ENCODE assay signal across 14 cellular contexts in genomic region chr6:126337323-126337722, GRCh38. TPM values are rescaled to one million over a fixed set of nuclear protein-coding genes. Genes with fewer than 3 reads are reported as not detected.
DNase-seq lines count a peak whose midpoint lies in the region; ATAC-seq, FAIRE-seq and TF ChIP-seq lines count a peak whose summit lies in the region.
"Had no signal": no experiment of that assay in that cellular context is flagged by ENCODE, and none has a peak within 500 bp of the region (broad histone marks: within the 10 kb centered on the region; RNA-seq: fewer than 3 reads in every experiment).

No MANE protein-coding gene starts in this region.

- CTCF ChIA-PET in A549 (lab: Yijun Ruan, JAX) (no interaction called here), IMR-90 (lab: Yijun Ruan, JAX) (no interaction called here), mammary epithelial cell (lab: Charles Lee; ENCODE audit: low non-redundant PET) (no interaction called here)

- H3K56ac ChIP-seq in IMR-90 (ENCODE audit: extremely low read depth, insufficient read depth, low read length): no peak overlapping the region

- H3K9me1 ChIP-seq in IMR-90 (ENCODE audit: insufficient read depth, low read length): no peaks in the 10 kb centered on the region

- peaks cover 11 to 13% of the 10 kb centered on the region in 2 experiments for H3K79me1 ChIP-seq in IMR-90 (ENCODE audit: low read depth in 1 of 2, low read length in 2 of 2)

- H2AFZ ChIP-seq in IMR-90 (replicated peaks; ENCODE audit: low read length, poor library complexity) (no peak overlapping the region), mammary epithelial cell (ENCODE audit: low read depth, low read length) (peak overlapping the region; percentile 0)

- no peak for FAIRE-seq in A549 (lab: Jason Lieb, UNC)
- FAIRE-seq: A204.1 had no signal

- H3K4me1 ChIP-seq in A549 (peaks cover 7% of the 10 kb centered on the region; the same call in 1 of the 3 replicates), IMR-90 (ENCODE audit: control insufficient read depth, insufficient read depth, low read length) (no peaks in the 10 kb centered on the region), mammary epithelial cell (ENCODE audit: insufficient read depth, low read length) (peaks cover 10% of the 10 kb centered on the region), right lobe of liver (peaks cover 0 to 18% (median 4%) of the 10 kb centered on the region in 4 donors)

- intact Hi-C loops in IMR-90 (cut with micrococcal nuclease) (loop anchor here (5.0 kb wide), 1 partner anchor 305 kb away; no protein-coding TSS in a partner anchor), mammary epithelial cell (cut with micrococcal nuclease) (no loop called here), right lobe of liver (cut with DNase I) (no loop called here)

- ATAC-seq in A549 (no peak), IMR-90 (ENCODE audit: low read depth) (peak; percentile 13; the same call in 1 of the 2 replicates), right lobe of liver (peak; percentile 77 to 84 (median 82))
- no peak for ATAC-seq in activated CD4-positive, CD25-positive, alpha-beta regulatory T cell treated with anti-CD3 and anti-CD28 coated beads, Interleukin-2, amount 50 U/mL, for 24 hours

- no peak overlapping the region for H2AK5ac ChIP-seq in IMR-90 (ENCODE audit: low read depth, low read length)

- H3K27ac ChIP-seq in A549 (no peak overlapping the region), IMR-90 (ENCODE audit: insufficient read depth, low read length) (no peak overlapping the region), mammary epithelial cell (ENCODE audit: insufficient read depth, low read depth, low read length) (no peak overlapping the region), right lobe of liver (peak overlapping the region; percentile 26 to 61 (median 50))
- H3K27ac ChIP-seq: SJCRH30 had no signal

- in situ Hi-C loops in IMR-90 (cut with MboI; ENCODE audit: low sequenced_read_pairs) (loop anchor here (25.0 kb wide), 1 partner anchor 300 kb away; no protein-coding TSS in a partner anchor), mammary epithelial cell (cut with MboI; ENCODE audit: low sequenced_read_pairs in 2 of 2) (loop anchor here in 1 of 2 donors (25.0 kb wide), 1 partner anchor 300 kb away; no protein-coding TSS in a partner anchor)

- no peak overlapping the region for H4K91ac ChIP-seq in IMR-90 (ENCODE audit: insufficient read depth, low read depth, low read length)

- dilution Hi-C loops in IMR-90 (cut with HindIII; ENCODE audit: low sequenced_read_pairs, unreplicated experiment) (no loop called here), mammary epithelial cell (cut with HindIII; ENCODE audit: low sequenced_read_pairs) (no loop called here)

- no peak for TF ChIP-seq EP300 in A549 (IDR thresholded peaks at IDR 0.05)

- H3K4me2 ChIP-seq in A549 (no peak overlapping the region), IMR-90 (ENCODE audit: low read depth, low read length) (no peak overlapping the region), mammary epithelial cell (ENCODE audit: insufficient read depth, low read depth, low read length) (no peak overlapping the region)

- POLR2A ChIA-PET in A549 (lab: Yijun Ruan, JAX) (no interaction called here), IMR-90 (lab: Charles Lee; ENCODE audit: unreplicated experiment) (no interaction called here)

- H3K36me3 ChIP-seq in IMR-90 (ENCODE audit: control insufficient read depth, insufficient read depth, low read length) (no peaks in the 10 kb centered on the region), mammary epithelial cell (ENCODE audit: insufficient read depth, low read length) (no peaks in the 10 kb centered on the region), right lobe of liver (no peaks in the 10 kb centered on the region)
- H3K36me3 ChIP-seq: SJCRH30 had no signal

- no peak overlapping the region for H3K23ac ChIP-seq in IMR-90 (ENCODE audit: low read depth, low read length)

- H3K4me3 ChIP-seq in A549 (no peak overlapping the region), IMR-90 (ENCODE audit: insufficient read depth, low read depth, low read length) (no peak overlapping the region), mammary epithelial cell (replicated peaks in 1 of 3; ENCODE audit: insufficient read depth in 1 of 3, low read depth in 2 of 3, low read length in 3 of 3) (no peak overlapping the region), right lobe of liver (no peak overlapping the region)
- H3K4me3 ChIP-seq: SJCRH30 had no signal

- H4K8ac ChIP-seq in IMR-90 (ENCODE audit: low read depth in 2 of 2, low read length in 2 of 2): no peak overlapping the region

- TF ChIP-seq RAD21 in A549 (conservative IDR thresholded peaks at IDR 0.05 in 1 of 2, IDR thresholded peaks at IDR 0.05 in 1 of 2): no peak
- no peak for TF ChIP-seq RAD21 in IMR-90 (IDR thresholded peaks at IDR 0.05; ENCODE audit: low read length)

- H4K20me1 ChIP-seq in IMR-90 (ENCODE audit: insufficient read depth, low read length) (no peaks in the 10 kb centered on the region), mammary epithelial cell (ENCODE audit: insufficient read depth, low read length) (no peaks in the 10 kb centered on the region)

- 55% methylated on average over 3 of the region's 3 CpGs for WGBS in A549 (ENCODE audit: missing lambda C conversion rate)
- 16% methylated on average over 3 of the region's 3 CpGs; no CpG with 5 or more reads in 1 of the 2 experiments for WGBS in IMR-90 (ENCODE audit: extremely low coverage in 2 of 2, insufficient read length in 1 of 2), 2 experiments
- 58% methylated on average over 3 of the region's 3 CpGs for WGBS in mammary epithelial cell (ENCODE audit: low coverage, missing lambda C conversion rate)
- 28% methylated on average over 3 of the region's 3 CpGs for WGBS in right lobe of liver (ENCODE audit: insufficient coverage, low coverage, low lambda C conversion rate, missing lambda C conversion rate)

- no peak overlapping the region for H3K18ac ChIP-seq in IMR-90 (ENCODE audit: low read depth, low read length)

- H2AK9ac ChIP-seq in IMR-90 (replicated peaks; ENCODE audit: low read depth, low read length, poor library complexity): no peak overlapping the region

- H3K27me3 ChIP-seq in IMR-90 (ENCODE audit: control insufficient read depth, insufficient read depth, low read length) (no peaks in the 10 kb centered on the region), mammary epithelial cell (ENCODE audit: insufficient read depth, low read length) (no peaks in the 10 kb centered on the region), right lobe of liver (no peaks in the 10 kb centered on the region)
- H3K27me3 ChIP-seq: SJCRH30 had no signal

- H2BK20ac ChIP-seq in IMR-90 (ENCODE audit: low read depth, low read length): no peak overlapping the region

- no peak overlapping the region for H2BK15ac ChIP-seq in IMR-90 (ENCODE audit: low read depth, low read length)

- no peak overlapping the region for H3K14ac ChIP-seq in IMR-90 (replicated peaks; ENCODE audit: low read depth, low read length)

- H4K5ac ChIP-seq in IMR-90 (ENCODE audit: low read depth, low read length): no peak overlapping the region

- no peak overlapping the region for H3K9ac ChIP-seq in IMR-90 (ENCODE audit: low read depth, low read length)
- no peak overlapping the region for H3K9ac ChIP-seq in mammary epithelial cell (ENCODE audit: insufficient read depth, low read length)

- TF ChIP-seq CTCF in A549 (IDR thresholded peaks at IDR 0.05) (no peak), IMR-90 (conservative IDR thresholded peaks at IDR 0.05; ENCODE audit: low read depth, low read length) (no peak), mammary epithelial cell (conservative IDR thresholded peaks at IDR 0.05 in 1 of 2, IDR thresholded peaks at IDR 0.05 in 1 of 2; ENCODE audit: extremely low read depth in 1 of 2, insufficient read depth in 1 of 2, low read depth in 1 of 2, low read length in 2 of 2) (no peak), right lobe of liver (IDR thresholded peaks at IDR 0.05) (no peak)

- no peak for TF ChIP-seq POLR2A in A549 (IDR thresholded peaks at IDR 0.05; ENCODE audit: low read length)
- TF ChIP-seq POLR2A in IMR-90 (IDR thresholded peaks at IDR 0.05; ENCODE audit: low read depth, low read length): no peak
- TF ChIP-seq POLR2A in right lobe of liver (IDR thresholded peaks at IDR 0.05): no peak

- BruUV-seq in IMR-90 (replicated peaks; lab: Mats Ljungman, UMichigan) (no TSS peak), mammary epithelial cell (replicated peaks; lab: Mats Ljungman, UMichigan) (no TSS peak)

- H3K9me3 ChIP-seq in A549: no peaks in the 10 kb centered on the region
- no peaks in the 10 kb centered on the region for H3K9me3 ChIP-seq in IMR-90 (ENCODE audit: control insufficient read depth, insufficient read depth, low read length)
- no peaks in the 10 kb centered on the region for H3K9me3 ChIP-seq in mammary epithelial cell (replicated peaks; ENCODE audit: insufficient read depth, low read length)
- no peaks in the 10 kb centered on the region for H3K9me3 ChIP-seq in right lobe of liver
- H3K9me3 ChIP-seq: SJCRH30 had no signal

- H2BK120ac ChIP-seq in IMR-90 (ENCODE audit: low read depth, low read length): no peak overlapping the region

- H2BK5ac ChIP-seq in IMR-90 (ENCODE audit: low read depth, low read length, poor library complexity, severe bottlenecking): no peak overlapping the region

- no peak overlapping the region for H3K4ac ChIP-seq in IMR-90 (ENCODE audit: low read depth, low read length)

- peaks cover 21% of the 10 kb centered on the region for H3K79me2 ChIP-seq in mammary epithelial cell (ENCODE audit: insufficient read depth, low read length)

- DNase-seq in A549 (ENCODE audit: low read depth in 1 of 2, low spot score in 1 of 2) (no peak), IMR-90 (peak; percentile 63), mammary epithelial cell (peak; percentile 68), right lobe of liver (peak in 1 of 3 donors; percentile 55), NCI-H2107 (lab: John Stamatoyannopoulos, UW) (no peak), activated gamma-delta T cell (lab: John Stamatoyannopoulos, UW) (no peak), RPMI8226 (no peak)
- DNase-seq: activated CD4-positive, alpha-beta T cell treated with anti-CD3 and anti-CD28 coated beads, Interleukin-2, amount 50 U/mL, for 1 hour; activated naive CD8-positive, alpha-beta T cell treated with anti-CD3 and anti-CD28 coated beads for 36 hours; HFFc6; NCI-H2171; SJCRH30 had no signal

TF ChIP-seq in IMR-90, 13 proteins besides CTCF, POLR2A, EP300 and RAD21 (continues in another document):
- peak; percentile 95 for TF ChIP-seq CEBPB (IDR thresholded peaks at IDR 0.05; ENCODE audit: low read depth, low read length)

RNA-seq across cellular contexts. Expression of gene CENPW, which starts 2.6 kb away (rescaled TPM):
- polyA plus RNA-seq in A549 (2011; rRNA removed) (19.0 and 28.2 TPM in 2 replicates), A549 (2017; fragmentation: RNase III; extraction: RNeasy Plus Mini Kit Qiagen cat#74134 plus additional on column Dnase treatment) (34.5 to 40.4 TPM (median 35.0 TPM) in 3 replicates), IMR-90 (2012; rRNA removed) (19.3 and 22.7 TPM in 2 replicates), mammary epithelial cell (18.9 TPM)
- polyA plus RNA-seq in A549 (2012; cell fraction: cytosol; rRNA removed): 16.4 and 21.7 TPM in 2 replicates
- 5.0 and 11.2 TPM in 2 replicates for polyA plus RNA-seq in A549 (2012; cell fraction: nucleus; rRNA removed)
- polyA minus RNA-seq in A549 (2011; rRNA and poly(A)+ RNA removed): 2.5 and 7.3 TPM in 2 replicates
- total RNA-seq in IMR-90 (2012; rRNA removed) (8.2 and 15.0 TPM in 2 replicates), mammary epithelial cell (10 to 100 TPM in 1 of 2 donors, 1 to 10 TPM in 1; 1.7 to 42.0 TPM), right lobe of liver (1 to 10 TPM in 4 of 6 experiments, under 1 TPM in 1, not detected in 1; 0.68 to 2.7 (median 1.4) TPM)
- polyA plus RNA-seq in IMR-90 (2012; cell fraction: cytosol; rRNA removed): 4.2 and 41.4 TPM in 2 replicates
- 1.4 and 4.9 TPM in 2 replicates for polyA plus RNA-seq in IMR-90 (2012; cell fraction: nucleus; rRNA removed; ENCODE audit: low replicate concordance)
- polyA minus RNA-seq in mammary epithelial cell: 14.2 TPM

Comparison
In these comparisons a context has a peak if more than half of its experiments do, and no peak if none do; other contexts are left out.
1. ATAC-seq: peak in IMR-90 (single experiment) and right lobe of liver (4 of 4); none in A549 (0 of 2) and activated CD4-positive, CD25-positive, alpha-beta regulatory T cell treated with anti-CD3 and anti-CD28 coated beads, Interleukin-2, amount 50 U/mL, for 24 hours (0 of 2).
2. DNase-seq: peak in IMR-90 (single experiment) and mammary epithelial cell (single experiment); none in A549 (0 of 2), NCI-H2107 (single experiment), activated gamma-delta T cell (single experiment) and RPMI8226 (single experiment).
3. H3K27ac ChIP-seq: peak in right lobe of liver (3 of 3); none in A549 (0 of 2), IMR-90 (single experiment) and mammary epithelial cell (single experiment).